ENCODE assay signal across 12 cellular contexts in genomic region chr2:69995511-69995910, GRCh38. TPM values are rescaled to one million over a fixed set of nuclear protein-coding genes. Genes with fewer than 3 reads are reported as not detected.
"Had no signal": no experiment of that assay in that cellular context is flagged by ENCODE, and none has a peak within 500 bp of the region (broad histone marks: within the 10 kb centered on the region; RNA-seq: fewer than 3 reads in every experiment).

No MANE protein-coding gene starts in this region.

- DNase-seq: activated CD4-positive, alpha-beta T cell treated with anti-CD3 and anti-CD28 coated beads, Interleukin-2, amount 10 ng/mL, durations not matched to agents 7 days and 5 days; activated gamma-delta T cell; dermis blood vessel endothelial cell; effector memory CD4-positive, alpha-beta T cell; islet precursor cell; left lung; naive B cell; psoas muscle; right cardiac atrium; T1000 had no signal

- ATAC-seq: left lung, psoas muscle had no signal

- H3K79me2 ChIP-seq: hepatocyte had no signal

- H3K27me3 ChIP-seq: hepatocyte, left lung had no signal

- H3K27ac ChIP-seq: hepatocyte, left lung, psoas muscle, skin epidermis had no signal

- H3K4me1 ChIP-seq: psoas muscle had no signal

- H3K4me2 ChIP-seq: hepatocyte had no signal

- H2AFZ ChIP-seq: hepatocyte had no signal

- H3K4me3 ChIP-seq: hepatocyte, left lung, psoas muscle, skin epidermis had no signal

- H3K9me3 ChIP-seq: left lung, psoas muscle had no signal

RNA-seq across cellular contexts. Expression of gene ASPRV1, which starts 34.1 kb away (rescaled TPM):
- polyA plus RNA-seq: hepatocyte had no signal
